In genomic region chr3:79815478-79815877, GRCh38 we compare ENCODE assay signal across 35 cellular contexts.
"Had no signal": no experiment of that assay in that cellular context is flagged by ENCODE, and none has a peak within 500 bp of the region (broad histone marks: within the 10 kb centered on the region; RNA-seq: fewer than 3 reads in every experiment).

No MANE protein-coding gene starts in this region.

- H3K4me3 ChIP-seq: MG63 had no signal

- H3K36me3 ChIP-seq: MG63 had no signal

- H3K9me3 ChIP-seq: MG63 had no signal

- H3K27me3 ChIP-seq: MG63 had no signal

- DNase-seq: Karpas-422, Kasumi-1, MG63, MM.1S, MV-4-11, NCI-H1048, NCI-H1092, NCI-H1092 treated with DMSO at 0.1 percent for 48 hours, NCI-H1105, NCI-H1105 treated with DMSO at 0.1 percent for 48 hours, NCI-H1417, NCI-H1417 treated with DMSO at 0.1 percent for 48 hours, NCI-H1436, NCI-H1436 treated with DMSO at 0.1 percent for 48 hours, NCI-H146, NCI-H1694, NCI-H1694 treated with DMSO at 0.1 percent for 48 hours, NCI-H187, NCI-H187 treated with DMSO at 0.1 percent for 48 hours, NCI-H1930, NCI-H2029, NCI-H2029 treated with DMSO at 0.1 percent for 48 hours, NCI-H2081, NCI-H2081 treated with DMSO at 0.1 percent for 48 hours, NCI-H2107, NCI-H2171, NCI-H2171 treated with DMSO at 0.1 percent for 48 hours, NCI-H2227 treated with DMSO at 0.1 percent for 48 hours, NCI-H226, NCI-H345, NCI-H446, NCI-H446 treated with DMSO at 0.1 percent for 48 hours, NCI-H510A, NCI-H510A treated with DMSO at 0.1 percent for 48 hours, NCI-H524 had no signal
